In genomic region chr16:71722801-71723536, GRCh38 we compare ENCODE assay signal across 1 cellular context.
TF ChIP-seq lines count a peak whose summit lies in the region.

No MANE protein-coding gene starts in this region.

TF ChIP-seq in HepG2, 621 proteins besides CTCF, POLR2A, EP300 and RAD21 (continued from another document):
- TF ChIP-seq HNF1A (IDR thresholded peaks at IDR 0.05; ENCODE audit: low read depth) = no peak
- no peak for TF ChIP-seq HNF1A (CRISPR knock-in tag; IDR thresholded peaks at IDR 0.05; ENCODE audit: borderline replicate concordance)
- no peak for TF ChIP-seq ZNF776 (CRISPR knock-in tag; IDR thresholded peaks at IDR 0.05)
- no peak for TF ChIP-seq ZFP1 (CRISPR knock-in tag; IDR thresholded peaks at IDR 0.05)
- peak; percentile 54; the same call in 1 of the 2 replicates for TF ChIP-seq THAP11 (CRISPR knock-in tag; IDR thresholded peaks at IDR 0.05)
- peak; percentile 81 for TF ChIP-seq KMT2A (CRISPR knock-in tag; IDR thresholded peaks at IDR 0.05)
- no peak for TF ChIP-seq TBP (CRISPR knock-in tag; IDR thresholded peaks at IDR 0.05)
- TF ChIP-seq, protein P1, sequence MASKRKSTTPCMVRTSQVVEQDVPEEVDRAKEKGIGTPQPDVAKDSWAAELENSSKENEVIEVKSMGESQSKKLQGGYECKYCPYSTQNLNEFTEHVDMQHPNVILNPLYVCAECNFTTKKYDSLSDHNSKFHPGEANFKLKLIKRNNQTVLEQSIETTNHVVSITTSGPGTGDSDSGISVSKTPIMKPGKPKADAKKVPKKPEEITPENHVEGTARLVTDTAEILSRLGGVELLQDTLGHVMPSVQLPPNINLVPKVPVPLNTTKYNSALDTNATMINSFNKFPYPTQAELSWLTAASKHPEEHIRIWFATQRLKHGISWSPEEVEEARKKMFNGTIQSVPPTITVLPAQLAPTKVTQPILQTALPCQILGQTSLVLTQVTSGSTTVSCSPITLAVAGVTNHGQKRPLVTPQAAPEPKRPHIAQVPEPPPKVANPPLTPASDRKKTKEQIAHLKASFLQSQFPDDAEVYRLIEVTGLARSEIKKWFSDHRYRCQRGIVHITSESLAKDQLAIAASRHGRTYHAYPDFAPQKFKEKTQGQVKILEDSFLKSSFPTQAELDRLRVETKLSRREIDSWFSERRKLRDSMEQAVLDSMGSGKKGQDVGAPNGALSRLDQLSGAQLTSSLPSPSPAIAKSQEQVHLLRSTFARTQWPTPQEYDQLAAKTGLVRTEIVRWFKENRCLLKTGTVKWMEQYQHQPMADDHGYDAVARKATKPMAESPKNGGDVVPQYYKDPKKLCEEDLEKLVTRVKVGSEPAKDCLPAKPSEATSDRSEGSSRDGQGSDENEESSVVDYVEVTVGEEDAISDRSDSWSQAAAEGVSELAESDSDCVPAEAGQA (IDR thresholded peaks at IDR 0.05; ENCODE audit: low read depth) = no peak
- TF ChIP-seq, protein P1 (CRISPR knock-in tag; IDR thresholded peaks at IDR 0.05; ENCODE audit: borderline replicate concordance) = no peak
- TF ChIP-seq NFE2L2 (IDR thresholded peaks at IDR 0.05; ENCODE audit: low read length) = no peak
- TF ChIP-seq, protein P2, sequence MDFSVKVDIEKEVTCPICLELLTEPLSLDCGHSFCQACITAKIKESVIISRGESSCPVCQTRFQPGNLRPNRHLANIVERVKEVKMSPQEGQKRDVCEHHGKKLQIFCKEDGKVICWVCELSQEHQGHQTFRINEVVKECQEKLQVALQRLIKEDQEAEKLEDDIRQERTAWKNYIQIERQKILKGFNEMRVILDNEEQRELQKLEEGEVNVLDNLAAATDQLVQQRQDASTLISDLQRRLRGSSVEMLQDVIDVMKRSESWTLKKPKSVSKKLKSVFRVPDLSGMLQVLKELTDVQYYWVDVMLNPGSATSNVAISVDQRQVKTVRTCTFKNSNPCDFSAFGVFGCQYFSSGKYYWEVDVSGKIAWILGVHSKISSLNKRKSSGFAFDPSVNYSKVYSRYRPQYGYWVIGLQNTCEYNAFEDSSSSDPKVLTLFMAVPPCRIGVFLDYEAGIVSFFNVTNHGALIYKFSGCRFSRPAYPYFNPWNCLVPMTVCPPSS (IDR thresholded peaks at IDR 0.05) = no peak
- peak; percentile 54; the same call in 1 of the 2 replicates for TF ChIP-seq MXD4 (CRISPR knock-in tag; IDR thresholded peaks at IDR 0.05)
- TF ChIP-seq PTBP1 (IDR thresholded peaks at IDR 0.05; ENCODE audit: low read depth, low read length, poor library complexity, severe bottlenecking) = no peak
- peak; percentile 82 for TF ChIP-seq PHF21A (CRISPR knock-in tag; IDR thresholded peaks at IDR 0.05)
- TF ChIP-seq ZFP36L1 (CRISPR knock-in tag; IDR thresholded peaks at IDR 0.05) = no peak
- TF ChIP-seq ZNF430 (CRISPR knock-in tag; IDR thresholded peaks at IDR 0.05) = peak; percentile 28; the same call in 1 of the 2 replicates
- no peak for TF ChIP-seq ISX (CRISPR knock-in tag; conservative IDR thresholded peaks at IDR 0.05)
- TF ChIP-seq ZNF44 (CRISPR knock-in tag; IDR thresholded peaks at IDR 0.05) = no peak
- TF ChIP-seq ZNF224 (CRISPR knock-in tag; IDR thresholded peaks at IDR 0.05) = 0 out of 2 replicates have a peak, but pooled peaks have one; percentile 36
- no peak for TF ChIP-seq TP53 (CRISPR knock-in tag; conservative IDR thresholded peaks at IDR 0.05)
- no peak for TF ChIP-seq KLF6 (CRISPR knock-in tag; IDR thresholded peaks at IDR 0.05)
- TF ChIP-seq NFKBIZ (CRISPR knock-in tag; IDR thresholded peaks at IDR 0.05) = no peak
